In genomic region chr1:119000371-119001180, GRCh38 we compare ENCODE assay signal across 10 cellular contexts. TPM values are rescaled to one million over a fixed set of nuclear protein-coding genes. Genes with fewer than 3 reads are reported as not detected.
A peak's percentile ranks its signal among the peaks of the same experiment; 100 is the strongest.
DNase-seq lines count a peak whose midpoint lies in the region; ATAC-seq and TF ChIP-seq lines count a peak whose summit lies in the region.
"Had no signal": no experiment of that assay in that cellular context is flagged by ENCODE, and none has a peak within 500 bp of the region (broad histone marks: within the 10 kb centered on the region; RNA-seq: fewer than 3 reads in every experiment).

No MANE protein-coding gene starts in this region.

- H3K4me2 ChIP-seq in mammary epithelial cell (ENCODE audit: insufficient read depth, low read depth, low read length) (no peak overlapping the region), smooth muscle cell (peak overlapping the region; percentile 77)

- H3K9ac ChIP-seq in mammary epithelial cell (ENCODE audit: insufficient read depth, low read length) (no peak overlapping the region), smooth muscle cell (ENCODE audit: low read depth) (no peak overlapping the region)

- DNase-seq in HFFc6 (no peak), mammary epithelial cell (no peak), iPS-NIHi11 (ENCODE audit: low spot score) (peak; percentile 31), smooth muscle cell (lab: John Stamatoyannopoulos, UW; ENCODE audit: unreplicated experiment) (no peak), T-helper 1 cell (no peak)
- DNase-seq in CD8-positive, alpha-beta memory T cell = no peak
- DNase-seq: activated CD8-positive, alpha-beta memory T cell treated with anti-CD3 and anti-CD28 coated beads, Interleukin-2, amount 50 U/mL, for 4 hours; colonic mucosa; NCI-H146 had no signal

- 54% methylated on average over 37 of the region's 44 CpGs for WGBS in mammary epithelial cell (ENCODE audit: low coverage, missing lambda C conversion rate)
- WGBS in smooth muscle cell (ENCODE audit: low lambda C conversion rate) = 12% methylated on average over 44 of the region's 44 CpGs

- no peaks in the 10 kb centered on the region for H3F3A ChIP-seq in smooth muscle cell (ENCODE audit: low read depth)

- H3K9me3 Mint-ChIP-seq in HFFc6 = no peaks in the 10 kb centered on the region
- peaks cover under 1 to 60% (median 36%) of the 10 kb centered on the region in 5 donors for H3K9me3 Mint-ChIP-seq in CD8-positive, alpha-beta memory T cell

- dilution Hi-C loops in mammary epithelial cell (cut with HindIII; ENCODE audit: low sequenced_read_pairs) = no loop called here

- peak overlapping the region; percentile 46 for H2AFZ ChIP-seq in mammary epithelial cell (ENCODE audit: low read depth, low read length)
- H2AFZ ChIP-seq in smooth muscle cell (ENCODE audit: low read depth) = peak overlapping the region; percentile 26

- H3K27me3 ChIP-seq in mammary epithelial cell (ENCODE audit: insufficient read depth, low read length) = no peaks in the 10 kb centered on the region
- H3K27me3 ChIP-seq in smooth muscle cell (ENCODE audit: low read depth) = peaks cover 94% of the 10 kb centered on the region
- peaks cover 47% of the 10 kb centered on the region for H3K27me3 ChIP-seq in CD8-positive, alpha-beta memory T cell (ENCODE audit: insufficient read depth, low read length, poor library complexity, severe bottlenecking)

- H3K4me3 ChIP-seq in mammary epithelial cell (replicated peaks in 1 of 3; ENCODE audit: insufficient read depth in 1 of 3, low read depth in 2 of 3, low read length in 3 of 3) (no peak overlapping the region), smooth muscle cell (peak overlapping the region; percentile 39)
- H3K4me3 ChIP-seq in CD8-positive, alpha-beta memory T cell (ENCODE audit: low read length) = no peak overlapping the region
- H3K4me3 ChIP-seq: colonic mucosa had no signal

- H3K36me3 Mint-ChIP-seq in HFFc6 (ENCODE audit: low read depth) = no peaks in the 10 kb centered on the region
- H3K36me3 Mint-ChIP-seq in CD8-positive, alpha-beta memory T cell = peaks cover 0 to 10% (median 4%) of the 10 kb centered on the region in 3 donors

- intact Hi-C loops in mammary epithelial cell (cut with micrococcal nuclease) = loop anchor here (10.0 kb wide), 1 partner anchor 274 kb away; no protein-coding TSS in a partner anchor

- H3K27ac ChIP-seq in mammary epithelial cell (ENCODE audit: insufficient read depth, low read depth, low read length) (no peak overlapping the region), smooth muscle cell (ENCODE audit: low read depth) (no peak overlapping the region)
- H3K27ac ChIP-seq in CD8-positive, alpha-beta memory T cell (ENCODE audit: low read depth, low read length) = no peak overlapping the region
- H3K27ac ChIP-seq: colonic mucosa had no signal

- H3K79me2 ChIP-seq in mammary epithelial cell (ENCODE audit: insufficient read depth, low read length) (no peaks in the 10 kb centered on the region), smooth muscle cell (ENCODE audit: low read depth) (no peaks in the 10 kb centered on the region)

- no peak for TF ChIP-seq CTCF in HFFc6 (IDR thresholded peaks at IDR 0.05)
- no peak for TF ChIP-seq CTCF in mammary epithelial cell (conservative IDR thresholded peaks at IDR 0.05 in 1 of 2, IDR thresholded peaks at IDR 0.05 in 1 of 2; ENCODE audit: extremely low read depth in 1 of 2, insufficient read depth in 1 of 2, low read depth in 1 of 2, low read length in 2 of 2)
- TF ChIP-seq CTCF in smooth muscle cell (IDR thresholded peaks at IDR 0.05; ENCODE audit: borderline replicate concordance, insufficient read depth, poor library complexity, severe bottlenecking) = no peak

- no peaks in the 10 kb centered on the region for H3K9me3 ChIP-seq in mammary epithelial cell (replicated peaks; ENCODE audit: insufficient read depth, low read length)
- no peaks in the 10 kb centered on the region for H3K9me3 ChIP-seq in smooth muscle cell (replicated peaks; ENCODE audit: low read depth)
- H3K9me3 ChIP-seq in CD8-positive, alpha-beta memory T cell (ENCODE audit: low read length) = no peaks in the 10 kb centered on the region
- H3K9me3 ChIP-seq: colonic mucosa had no signal

- H3K27ac Mint-ChIP-seq in HFFc6 = no peak overlapping the region
- H3K27ac Mint-ChIP-seq in CD8-positive, alpha-beta memory T cell = no peak overlapping the region

- POLR2A ChIA-PET in CD8-positive, alpha-beta memory T cell (lab: Charles Lee) = no interaction called here

- BruUV-seq in mammary epithelial cell (replicated peaks; lab: Mats Ljungman, UMichigan) = no TSS peak

- no peak for ATAC-seq in HG03097 (IDR thresholded peaks at IDR 0.05; ENCODE audit: low FRiP score, unreplicated experiment)

- peaks cover 16% of the 10 kb centered on the region for H3K27me3 Mint-ChIP-seq in HFFc6 (ENCODE audit: insufficient read depth)
- H3K27me3 Mint-ChIP-seq in CD8-positive, alpha-beta memory T cell = peaks cover 80 to 87% of the 10 kb centered on the region in 2 donors

- H3K4me1 ChIP-seq in mammary epithelial cell (ENCODE audit: insufficient read depth, low read length) = peaks cover 15% of the 10 kb centered on the region
- H3K4me1 ChIP-seq in smooth muscle cell (ENCODE audit: low read depth) = no peaks in the 10 kb centered on the region
- H3K4me1 ChIP-seq in CD8-positive, alpha-beta memory T cell (ENCODE audit: insufficient read depth, low read length) = no peaks in the 10 kb centered on the region

- H3K36me3 ChIP-seq in mammary epithelial cell (ENCODE audit: insufficient read depth, low read length) (no peaks in the 10 kb centered on the region), smooth muscle cell (ENCODE audit: low read depth) (no peaks in the 10 kb centered on the region)
- H3K36me3 ChIP-seq in CD8-positive, alpha-beta memory T cell (ENCODE audit: insufficient read depth, low read length) = no peaks in the 10 kb centered on the region
- H3K36me3 ChIP-seq: colonic mucosa had no signal

- in situ Hi-C loops in mammary epithelial cell (cut with MboI; ENCODE audit: low sequenced_read_pairs in 2 of 2) = loop anchor here (25.0 kb wide), 1 partner anchor 838 kb away; no protein-coding TSS in a partner anchor

- CTCF ChIA-PET in mammary epithelial cell (lab: Charles Lee; ENCODE audit: low non-redundant PET) = no interaction called here
- CTCF ChIA-PET in CD8-positive, alpha-beta memory T cell (lab: Charles Lee) = no interaction called here

- no peaks in the 10 kb centered on the region for H4K20me1 ChIP-seq in mammary epithelial cell (ENCODE audit: insufficient read depth, low read length)
- no peaks in the 10 kb centered on the region for H4K20me1 ChIP-seq in smooth muscle cell (ENCODE audit: low read depth)

- peaks cover 22% of the 10 kb centered on the region for H3K4me1 Mint-ChIP-seq in HFFc6 (ENCODE audit: low read depth)
- peaks cover 3 to 16% (median 7%) of the 10 kb centered on the region in 3 donors for H3K4me1 Mint-ChIP-seq in CD8-positive, alpha-beta memory T cell

- peak overlapping the region; percentile 31; the same call in 1 of the 2 replicates for H3K4me3 Mint-ChIP-seq in HFFc6
- peak overlapping the region in 2 of 7 donors; percentile 41 to 68 for H3K4me3 Mint-ChIP-seq in CD8-positive, alpha-beta memory T cell

RNA-seq across cellular contexts. Expression of gene TBX15, which starts 12.4 kb away (rescaled TPM):
- 10 to 100 TPM in 3 of 6 experiments, 1 to 10 TPM in 3; 5.3 to 12.2 (median 10.0) TPM for total RNA-seq in HFFc6 (2021; fragmentation: NEBNext Ultra II Directional; extraction: Animal tissue kit (Norgen Biotek cat#: 25700))
- total RNA-seq in mammary epithelial cell = under 1 TPM in 1 of 2 donors, not detected in 1; 0.17 TPM
- polyA plus RNA-seq in mammary epithelial cell = 0.01 TPM
- 2.3 TPM for polyA minus RNA-seq in mammary epithelial cell
- total RNA-seq in smooth muscle cell = 3.5 and 7.4 TPM in 2 replicates
- polyA plus RNA-seq in smooth muscle cell = 2.1 and 2.7 TPM in 2 replicates
- total RNA-seq in CD8-positive, alpha-beta memory T cell = not detected
- polyA plus RNA-seq in CD8-positive, alpha-beta memory T cell = not detected
